In the genomic region with DNA sequence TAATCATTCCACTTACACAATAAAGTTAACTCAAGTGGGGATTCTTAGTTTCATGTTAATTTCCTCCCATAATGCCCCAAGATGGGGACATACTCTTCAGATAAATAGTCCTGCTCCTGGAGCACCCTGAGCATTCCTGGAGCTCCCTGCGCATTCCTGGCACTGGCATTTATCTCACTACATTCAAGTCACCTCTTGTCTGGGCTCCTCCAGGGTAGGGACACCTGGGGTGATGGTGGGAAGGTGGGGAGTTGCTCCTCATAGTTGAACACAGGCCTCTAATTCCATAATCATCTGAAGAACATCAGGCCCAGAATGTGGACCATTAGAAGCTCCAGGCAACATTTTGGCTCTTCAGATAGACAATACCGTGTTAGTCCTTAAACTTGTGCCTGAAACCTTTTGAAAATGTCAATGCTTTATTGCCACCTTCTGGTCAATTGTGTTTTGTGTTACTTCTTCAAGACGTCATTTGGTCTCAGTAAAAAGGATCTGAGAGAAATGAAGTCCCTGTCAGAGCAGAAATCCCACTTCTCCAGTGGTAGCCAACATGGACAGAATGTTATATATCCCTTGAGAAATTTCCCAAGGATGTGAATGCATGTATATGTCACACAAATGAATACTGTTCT, we compare ENCODE assay signal across 8 cellular contexts. TPM values are rescaled to one million over a fixed set of nuclear protein-coding genes. Genes with fewer than 3 reads are reported as not detected.
DNase-seq lines count a peak whose midpoint lies in the region; ATAC-seq, FAIRE-seq and TF ChIP-seq lines count a peak whose summit lies in the region.

No MANE protein-coding gene starts in this region.

- no peaks in the 10 kb centered on the region for H3K9me3 ChIP-seq in SK-N-SH
- no peaks in the 10 kb centered on the region for H3K9me3 ChIP-seq in right cardiac atrium (ENCODE audit: control insufficient read depth, low read length)

- TF ChIP-seq CTCF in GM23338 (conservative IDR thresholded peaks at IDR 0.05; ENCODE audit: low read depth in 2 of 2) (peak; percentile 58 to 68), SK-N-SH (IDR thresholded peaks at IDR 0.05) (peak; percentile 53)

- intact Hi-C loops in right cardiac atrium (cut with DNase I), result loop anchor here in 3 of 4 donors (2.0 to 10.0 kb wide), 4 partner anchors 147 to 411 kb away; no protein-coding TSS in a partner anchor

- H3K9me3 Mint-ChIP-seq in GM23338, result no peaks in the 10 kb centered on the region

- H3K9me2 ChIP-seq in GM23338 (ENCODE audit: insufficient read depth) (no peaks in the 10 kb centered on the region), SK-N-SH (no peaks in the 10 kb centered on the region)

- H3K36me3 ChIP-seq in GM23338 (ENCODE audit: insufficient read depth), result no peaks in the 10 kb centered on the region
- no peaks in the 10 kb centered on the region for H3K36me3 ChIP-seq in SK-N-SH (replicated peaks in 1 of 2; ENCODE audit: control insufficient read depth in 1 of 2, insufficient read depth in 2 of 2, low read length in 1 of 2)

- WGBS in SK-N-SH (ENCODE audit: low lambda C conversion rate), result 38% methylated on average over 3 of the region's 3 CpGs
- 32% methylated on average over 3 of the region's 3 CpGs for WGBS in right cardiac atrium

- H3K27ac ChIP-seq in GM23338 (ENCODE audit: low read depth), result no peak overlapping the region
- H3K27ac ChIP-seq in SK-N-SH (ENCODE audit: low read depth in 2 of 2, low read length in 1 of 2), result no peak overlapping the region
- H3K27ac ChIP-seq in right cardiac atrium (ENCODE audit: low read length), result no peak overlapping the region

- ATAC-seq in GM23338, result peak; percentile 46
- ATAC-seq in right cardiac atrium, result peak; percentile 36 to 47
- ATAC-seq in GM18502 (IDR thresholded peaks at IDR 0.05; ENCODE audit: poor library complexity, unreplicated experiment), result no peak
- no peak for ATAC-seq in HG03342 (IDR thresholded peaks at IDR 0.05; ENCODE audit: unreplicated experiment)

- H3K4me2 ChIP-seq in GM23338 (no peak overlapping the region), SK-N-SH (no peak overlapping the region)

- no peak overlapping the region; the same call in 1 of the 2 replicates for H3K27ac Mint-ChIP-seq in GM23338

- no peaks in the 10 kb centered on the region for H3K27me3 ChIP-seq in GM23338 (ENCODE audit: insufficient read depth)
- H3K27me3 ChIP-seq in SK-N-SH (ENCODE audit: insufficient read depth), result 0 out of 2 replicates have a peak, but pooled peaks cover 5% of the 10 kb centered on the region
- no peaks in the 10 kb centered on the region for H3K27me3 ChIP-seq in right cardiac atrium (ENCODE audit: control insufficient read depth, insufficient read depth)

- H3K4me3 ChIP-seq in GM23338 (no peak overlapping the region), SK-N-SH (ENCODE audit: low read depth in 2 of 2, low read length in 1 of 2) (no peak overlapping the region), right cardiac atrium (ENCODE audit: low read length) (no peak overlapping the region)

- CTCF ChIA-PET in SK-N-SH (lab: Yijun Ruan, JAX), result interaction anchor here (0.6 to 3.2 kb wide), 12 partner anchors 11 to 477 kb away, joined by 3 to 62 read pairs (median 5); no protein-coding TSS in a partner anchor

- no peak for TF ChIP-seq EP300 in SK-N-SH (IDR thresholded peaks at IDR 0.05; ENCODE audit: borderline replicate concordance in 1 of 2, low read depth in 1 of 2, low read length in 1 of 2)

- H3K79me2 ChIP-seq in GM23338 (replicated peaks; ENCODE audit: insufficient read depth) (no peaks in the 10 kb centered on the region), SK-N-SH (ENCODE audit: insufficient read depth) (no peaks in the 10 kb centered on the region)

- H3K4me1 ChIP-seq in GM23338 (ENCODE audit: insufficient read depth) (no peaks in the 10 kb centered on the region), SK-N-SH (ENCODE audit: control insufficient read depth in 1 of 2, insufficient read depth in 2 of 2, low read depth in 1 of 2, low read length in 1 of 2) (no peaks in the 10 kb centered on the region), right cardiac atrium (ENCODE audit: control insufficient read depth, insufficient read depth, low read length) (no peaks in the 10 kb centered on the region)

- no peaks in the 10 kb centered on the region for H3F3A ChIP-seq in GM23338 (replicated peaks; ENCODE audit: low read depth)
- H3F3A ChIP-seq in SK-N-SH (replicated peaks; ENCODE audit: insufficient read depth), result no peaks in the 10 kb centered on the region

- H3K4me3 Mint-ChIP-seq in GM23338, result no peak overlapping the region

- H4K20me1 ChIP-seq in GM23338 (replicated peaks; ENCODE audit: insufficient read depth), result no peaks in the 10 kb centered on the region
- no peaks in the 10 kb centered on the region for H4K20me1 ChIP-seq in SK-N-SH (ENCODE audit: insufficient read depth)

- H3K27me3 Mint-ChIP-seq in GM23338 (ENCODE audit: insufficient read depth, low read depth, poor library complexity), result peaks cover 3% of the 10 kb centered on the region

- H2AFZ ChIP-seq in GM23338, result no peak overlapping the region
- no peak overlapping the region for H2AFZ ChIP-seq in SK-N-SH (ENCODE audit: low read depth)

- H3K36me3 Mint-ChIP-seq in GM23338 (ENCODE audit: low read depth), result no peaks in the 10 kb centered on the region

- DNase-seq in Ammon's horn (ENCODE audit: low spot score), result peak; percentile 79
- peak; percentile 67 for DNase-seq in GM23338 (ENCODE audit: low spot score)
- DNase-seq in SK-N-SH, result no peak
- DNase-seq in right cardiac atrium, result no peak
- peak; percentile 21 for DNase-seq in urothelium cell line (ENCODE audit: low spot score)
- no peak for DNase-seq in cortex of kidney (lab: John Stamatoyannopoulos, UW)

- no peak for FAIRE-seq in urothelium cell line (lab: Jason Lieb, UNC)

- peaks cover 4% of the 10 kb centered on the region for H3K4me1 Mint-ChIP-seq in GM23338

- no peak overlapping the region for H3K9ac ChIP-seq in SK-N-SH

- TF ChIP-seq RAD21 in SK-N-SH (IDR thresholded peaks at IDR 0.05; ENCODE audit: low read length), result peak; percentile 67

- POLR2A ChIA-PET in SK-N-SH (lab: Yijun Ruan, JAX), result no interaction called here

TF ChIP-seq in GM23338, 12 proteins besides CTCF, POLR2A, EP300 and RAD21 (continues in another document):
- no peak for TF ChIP-seq NANOG (IDR thresholded peaks at IDR 0.05; ENCODE audit: borderline replicate concordance)

TF ChIP-seq in SK-N-SH, 30 proteins besides CTCF, POLR2A, EP300 and RAD21:
- peak; percentile 54 for TF ChIP-seq SMC3 (IDR thresholded peaks at IDR 0.05; ENCODE audit: low read depth, low read length)
- TF ChIP-seq FOSL2 (IDR thresholded peaks at IDR 0.05; ENCODE audit: borderline replicate concordance, low read depth), result no peak

RNA-seq across cellular contexts. Expression of a gene that starts 14.2 kb away (rescaled TPM):
- 20.7 and 24.4 TPM in 2 replicates for total RNA-seq in GM23338 (2014; rRNA removed; shearing (Covaris generic))
- polyA plus RNA-seq in GM23338 (2016; fragmentation: Nextera tagmentation; extraction: Ambion mirVana), result 26.3 and 27.5 TPM in 2 replicates
- polyA plus RNA-seq in SK-N-SH (2012; rRNA removed), result 9.8 and 11.0 TPM in 2 replicates
- 12.3 and 13.7 TPM in 2 replicates for polyA plus RNA-seq in SK-N-SH (2012; cell fraction: cytosol; rRNA removed)
- polyA plus RNA-seq in SK-N-SH (2012; cell fraction: nucleus; rRNA removed), result 10.6 and 12.2 TPM in 2 replicates
- 10 to 100 TPM; 11.9 to 14.7 (median 14.6) TPM for total RNA-seq in right cardiac atrium
- polyA plus RNA-seq in right cardiac atrium, result 7.6 TPM

Comparison
In these comparisons a context has a peak if more than half of its experiments do, and no peak if none do; other contexts are left out.
1. DNase-seq: peak in Ammon's horn (single experiment), GM23338 (single experiment) and urothelium cell line (single experiment); none in SK-N-SH (single experiment), right cardiac atrium (0 of 3) and cortex of kidney (single experiment).
2. ATAC-seq: peak in GM23338 (single experiment) and right cardiac atrium (2 of 2); none in GM18502 (single experiment) and HG03342 (single experiment).